Comparison of ENCODE assay signal across 20 cellular contexts in genomic region chr15:40090774-40091455, GRCh38. TPM values are rescaled to one million over a fixed set of nuclear protein-coding genes. Genes with fewer than 3 reads are reported as not detected.
A peak's percentile ranks its signal among the peaks of the same experiment; 100 is the strongest.
DNase-seq lines count a peak whose midpoint lies in the region; ATAC-seq, FAIRE-seq and TF ChIP-seq lines count a peak whose summit lies in the region.
"Had no signal": no experiment of that assay in that cellular context is flagged by ENCODE, and none has a peak within 500 bp of the region (broad histone marks: within the 10 kb centered on the region; RNA-seq: fewer than 3 reads in every experiment).

No MANE protein-coding gene starts in this region.

- 92% methylated on average over 14 of the region's 14 CpGs; no CpG with 5 or more reads in 1 of the 2 experiments for WGBS in H1 (ENCODE audit: extremely low coverage in 1 of 2, insufficient coverage in 1 of 2, insufficient read length in 1 of 2, insufficient replicate concordance in 2 of 2, low coverage in 1 of 2, low lambda C conversion rate in 2 of 2, missing lambda C conversion rate in 1 of 2), 2 experiments

- TF ChIP-seq POLR2A in H1 (IDR thresholded peaks at IDR 0.05; ENCODE audit: control extremely low read depth in 1 of 2, low read depth in 2 of 2, low read length in 2 of 2), result no peak

- H3K79me2 ChIP-seq in H1 (ENCODE audit: control insufficient read depth in 1 of 2, insufficient read depth in 2 of 2, low read length in 2 of 2) (no peaks in the 10 kb centered on the region), neural progenitor cell (ENCODE audit: low read depth) (no peaks in the 10 kb centered on the region)

- no peak overlapping the region for H4K8ac ChIP-seq in H1 (ENCODE audit: extremely low read depth, insufficient read depth, low read length)

- FAIRE-seq in H1 (lab: Jason Lieb, UNC), result no peak
- FAIRE-seq: G401.6, keratinocyte had no signal

- H3K9me3 Mint-ChIP-seq in neural progenitor cell, result no peaks in the 10 kb centered on the region
- H3K9me3 Mint-ChIP-seq in activated CD4-positive, alpha-beta T cell treated with anti-CD3 and anti-CD28 coated beads, Interleukin-2, amount 10 ng/mL, durations not matched to agents 7 days and 5 days, result no peaks in the 10 kb centered on the region
- H3K9me3 Mint-ChIP-seq: central memory CD8-positive, alpha-beta T cell had no signal

- H3K14ac ChIP-seq in H1 (ENCODE audit: insufficient read length), result no peak overlapping the region

- POLR2A ChIA-PET in H1 (lab: Charles Lee; ENCODE audit: partially characterized antibody), result interaction anchor here (0.9 to 5.2 kb wide), 5 partner anchors 8 to 51 kb away, joined by 3 to 28 read pairs (median 4); partner anchors contain the start of genes BMF and SRP14
- POLR2A ChIA-PET in activated CD4-positive, alpha-beta T cell treated with anti-CD3 and anti-CD28 coated beads, Interleukin-2, amount 10 ng/mL, durations not matched to agents 7 days and 5 days (lab: Charles Lee), result no interaction called here

- H3K4me1 Mint-ChIP-seq in neural progenitor cell, result peaks cover 99% of the 10 kb centered on the region
- peaks cover 31% of the 10 kb centered on the region for H3K4me1 Mint-ChIP-seq in activated CD4-positive, alpha-beta T cell treated with anti-CD3 and anti-CD28 coated beads, Interleukin-2, amount 10 ng/mL, durations not matched to agents 7 days and 5 days

- peak overlapping the region; percentile 20 for H4K91ac ChIP-seq in H1 (replicated peaks; ENCODE audit: insufficient read length, low read length)

- H2BK120ac ChIP-seq in H1 (replicated peaks; ENCODE audit: low read depth, low read length), result no peak overlapping the region

- H3K4me3 ChIP-seq in left ventricle myocardium inferior (no peak overlapping the region), H1 (ENCODE audit: extremely low read depth in 1 of 4, insufficient read depth in 2 of 4, low read depth in 3 of 4, low read length in 4 of 4) (no peak overlapping the region), neural progenitor cell (no peak overlapping the region)

- peaks cover 0 to 2% of the 10 kb centered on the region in 2 experiments for H4K20me1 ChIP-seq in H1 (replicated peaks in 1 of 2; ENCODE audit: control insufficient read depth in 1 of 2, insufficient read depth in 2 of 2, low read length in 2 of 2)
- H4K20me1 ChIP-seq in neural progenitor cell (ENCODE audit: low read depth), result peaks cover 78% of the 10 kb centered on the region

- no peak overlapping the region for H2AK5ac ChIP-seq in H1 (ENCODE audit: low read depth, low read length)

- DNase-seq in left ventricle myocardium inferior (no peak), Right ventricle myocardium inferior (ENCODE audit: missing footprints) (no peak), H1 (ENCODE audit: low read depth in 1 of 2, low spot score in 2 of 2) (no peak), neural progenitor cell (ENCODE audit: low spot score) (no peak), NOMO-1 (lab: John Stamatoyannopoulos, UW; ENCODE audit: unreplicated experiment in 2 of 2) (no peak), NCI-H2227 (lab: John Stamatoyannopoulos, UW; ENCODE audit: unreplicated experiment) (no peak)
- no peak for DNase-seq in activated CD4-positive, alpha-beta T cell treated with anti-CD3 and anti-CD28 coated beads, Interleukin-2, amount 10 ng/mL, durations not matched to agents 7 days and 5 days
- DNase-seq: activated CD4-positive, alpha-beta T cell treated with anti-CD3 and anti-CD28 coated beads, Interleukin-2, amount 50 U/mL, for 4 hours; activated gamma-delta T cell treated with Interleukin-2 at 50 U/mL for 16 hours; foreskin melanocyte; KBM-7; NCI-H1694 treated with DMSO at 0.1 percent for 48 hours; NCI-H748 treated with DMSO at 0.1 percent for 48 hours; SIG-M5; stimulated activated CD4-positive, alpha-beta T cell treated with anti-CD3 and anti-CD28 coated beads, Interleukin-4, amount 100 ng/mL, for 4 hours; T-helper 2 cell had no signal

- H3K36me3 ChIP-seq in left ventricle myocardium inferior, result peaks cover 6% of the 10 kb centered on the region
- H3K36me3 ChIP-seq in H1 (ENCODE audit: control insufficient read depth in 2 of 4, insufficient read depth in 4 of 4, low read length in 3 of 4), result peaks cover 0 to 13% (median 0%) of the 10 kb centered on the region in 4 experiments; a peak in 2 of 8 replicates
- no peaks in the 10 kb centered on the region for H3K36me3 ChIP-seq in neural progenitor cell

- H3K27me3 ChIP-seq in left ventricle myocardium inferior (ENCODE audit: low read depth) (no peaks in the 10 kb centered on the region), H1 (replicated peaks in 1 of 4; ENCODE audit: control insufficient read depth in 3 of 4, extremely low read depth in 1 of 4, insufficient read depth in 3 of 4, low read length in 3 of 4) (no peaks in the 10 kb centered on the region), neural progenitor cell (peaks cover 40% of the 10 kb centered on the region)

- TF ChIP-seq RAD21 in H1 (IDR thresholded peaks at IDR 0.05 in 1 of 2, conservative IDR thresholded peaks at IDR 0.05 in 1 of 2; ENCODE audit: low read depth in 2 of 2, low read length in 2 of 2), result no peak

- H3K27ac Mint-ChIP-seq in neural progenitor cell, result peak overlapping the region; percentile 91
- H3K27ac Mint-ChIP-seq in activated CD4-positive, alpha-beta T cell treated with anti-CD3 and anti-CD28 coated beads, Interleukin-2, amount 10 ng/mL, durations not matched to agents 7 days and 5 days, result no peak overlapping the region

- no peak overlapping the region for H3K9ac ChIP-seq in H1 (replicated peaks in 1 of 4; ENCODE audit: extremely low read depth in 1 of 4, low read depth in 3 of 4, low read length in 3 of 4)
- no peak overlapping the region for H3K9ac ChIP-seq in neural progenitor cell

- H3K4ac ChIP-seq in H1 (replicated peaks; ENCODE audit: insufficient read length, low read depth, low read length), result no peak overlapping the region

- H3K27me3 Mint-ChIP-seq in neural progenitor cell (ENCODE audit: insufficient read depth, low read depth), result peaks cover 15% of the 10 kb centered on the region
- H3K27me3 Mint-ChIP-seq in activated CD4-positive, alpha-beta T cell treated with anti-CD3 and anti-CD28 coated beads, Interleukin-2, amount 10 ng/mL, durations not matched to agents 7 days and 5 days, result no peaks in the 10 kb centered on the region
- H3K27me3 Mint-ChIP-seq: central memory CD8-positive, alpha-beta T cell had no signal

- H3K56ac ChIP-seq in H1 (replicated peaks; ENCODE audit: insufficient read length, low read depth, low read length), result no peak overlapping the region

- peak overlapping the region; percentile 9; the same call in 1 of the 2 replicates for H3K18ac ChIP-seq in H1 (ENCODE audit: extremely low read depth, low read length)

- no peak overlapping the region for H2BK15ac ChIP-seq in H1 (ENCODE audit: low read length)

- CTCF ChIA-PET in H1 (lab: Charles Lee; ENCODE audit: partially characterized antibody), result interaction anchor here (1.0 to 21.4 kb wide), 9 partner anchors 10 to 68 kb away, joined by 3 to 312 read pairs (median 4); partner anchors contain the start of gene BMF
- CTCF ChIA-PET in activated CD4-positive, alpha-beta T cell treated with anti-CD3 and anti-CD28 coated beads, Interleukin-2, amount 10 ng/mL, durations not matched to agents 7 days and 5 days (lab: Charles Lee), result interaction anchor here (1.0 to 23.5 kb wide), 2 partner anchors 9 to 20 kb away, joined by 3 to 305 read pairs; partner anchors contain the start of gene BMF

- 0 out of 2 replicates have a peak overlapping the region, but pooled peaks have one; percentile 13 for H2BK20ac ChIP-seq in H1 (ENCODE audit: low read length)

- H3F3A ChIP-seq in neural progenitor cell (ENCODE audit: low read depth), result peaks cover 59% of the 10 kb centered on the region

- TF ChIP-seq CTCF in left ventricle myocardium inferior (IDR thresholded peaks at IDR 0.05; ENCODE audit: borderline replicate concordance) (no peak), H1 (IDR thresholded peaks at IDR 0.05; ENCODE audit: control extremely low read depth in 1 of 3, insufficient read depth in 1 of 3, low read depth in 1 of 3, low read length in 3 of 3) (no peak), neural progenitor cell (IDR thresholded peaks at IDR 0.05) (no peak)

- H3K4me2 ChIP-seq in H1 (ENCODE audit: insufficient read depth in 1 of 2, low read depth in 2 of 2, low read length in 2 of 2) (peak overlapping the region in 1 of 2 experiments; percentile 58; a peak in 1 of 4 replicates), neural progenitor cell (peak overlapping the region; percentile 57)

- ATAC-seq in Right ventricle myocardium inferior, result no peak
- no peak for ATAC-seq in GM18511 (IDR thresholded peaks at IDR 0.05; ENCODE audit: unreplicated experiment)

- H2AFZ ChIP-seq in H1 (ENCODE audit: low read length) (no peak overlapping the region), neural progenitor cell (replicated peaks) (no peak overlapping the region)

- H3K27ac ChIP-seq in left ventricle myocardium inferior (replicated peaks), result peak overlapping the region; percentile 86
- H3K27ac ChIP-seq in H1 (ENCODE audit: low read depth, low read length), result no peak overlapping the region
- H3K27ac ChIP-seq in neural progenitor cell, result no peak overlapping the region

- H3K9me3 ChIP-seq in left ventricle myocardium inferior (replicated peaks), result no peaks in the 10 kb centered on the region
- H3K9me3 ChIP-seq in H1 (ENCODE audit: insufficient read depth in 2 of 2, low read depth in 1 of 2, low read length in 1 of 2), result no peaks in the 10 kb centered on the region
- H3K9me3 ChIP-seq in neural progenitor cell (ENCODE audit: low read depth), result no peaks in the 10 kb centered on the region

- intact Hi-C loops in left ventricle myocardium inferior (cut with micrococcal nuclease), result no loop called here
- intact Hi-C loops in Right ventricle myocardium inferior (cut with DNase I), result no loop called here

- H3K4me1 ChIP-seq in left ventricle myocardium inferior, result peaks cover 80% of the 10 kb centered on the region
- H3K4me1 ChIP-seq in H1 (replicated peaks in 1 of 4; ENCODE audit: control insufficient read depth in 3 of 4, insufficient read depth in 4 of 4, low read length in 3 of 4), result peaks cover 18 to 62% (median 47%) of the 10 kb centered on the region in 4 experiments
- peaks cover 67% of the 10 kb centered on the region for H3K4me1 ChIP-seq in neural progenitor cell

- no peak for TF ChIP-seq EP300 in H1 (IDR thresholded peaks at IDR 0.05; ENCODE audit: borderline replicate concordance in 1 of 2, low read depth in 2 of 2, low read length in 2 of 2)

- H3K36me3 Mint-ChIP-seq in neural progenitor cell, result peaks cover 23% of the 10 kb centered on the region
- peaks cover 6% of the 10 kb centered on the region for H3K36me3 Mint-ChIP-seq in activated CD4-positive, alpha-beta T cell treated with anti-CD3 and anti-CD28 coated beads, Interleukin-2, amount 10 ng/mL, durations not matched to agents 7 days and 5 days (ENCODE audit: low read depth)

- H4K5ac ChIP-seq in H1 (ENCODE audit: insufficient read length, low read depth, low read length), result no peak overlapping the region

- H2BK12ac ChIP-seq in H1 (ENCODE audit: low read depth, low read length), result peak overlapping the region; percentile 55; the same call in 1 of the 2 replicates

- no peaks in the 10 kb centered on the region for H3K79me1 ChIP-seq in H1 (ENCODE audit: low read depth, low read length)

- no peaks in the 10 kb centered on the region; the same call in 1 of the 2 replicates for H3K23me2 ChIP-seq in H1 (ENCODE audit: low read depth, low read length)

- no peak overlapping the region for H3K23ac ChIP-seq in H1 (ENCODE audit: insufficient read length)

- H3K4me3 Mint-ChIP-seq in neural progenitor cell, result peak overlapping the region; percentile 53
- no peak overlapping the region for H3K4me3 Mint-ChIP-seq in activated CD4-positive, alpha-beta T cell treated with anti-CD3 and anti-CD28 coated beads, Interleukin-2, amount 10 ng/mL, durations not matched to agents 7 days and 5 days
- H3K4me3 Mint-ChIP-seq: central memory CD8-positive, alpha-beta T cell had no signal

- no peak overlapping the region; the same call in 1 of the 2 replicates for H2BK5ac ChIP-seq in H1 (ENCODE audit: low read depth, low read length)

RNA-seq across cellular contexts. Expression of gene BMF, which starts 17.8 kb away (rescaled TPM):
- total RNA-seq in left ventricle myocardium inferior (3.1 TPM), Right ventricle myocardium inferior (3.2 TPM), neural progenitor cell (ENCODE audit: low replicate concordance) (8.0 and 12.1 TPM in 2 replicates)
- total RNA-seq in H1 (2021; fragmentation: NEBNext Ultra II Directional; extraction: Animal tissue kit (Norgen Biotek cat#: 25700)), result 24.2 and 30.9 TPM in 2 replicates
- 21.2 and 29.0 TPM in 2 replicates for polyA plus RNA-seq in H1 (2011; rRNA removed)
- 23.4 TPM for polyA plus RNA-seq in H1 (2011; cell fraction: cytosol; rRNA removed)
- 28.4 TPM for polyA plus RNA-seq in H1 (2011; cell fraction: nucleus; rRNA removed)
- polyA plus RNA-seq in H1 (2012, experiment 1 of 2), result 20.6 to 25.4 TPM (median 23.4 TPM) in 4 replicates
- 20.0 TPM for polyA plus RNA-seq in H1 (2012, experiment 2 of 2)
- 9.5 TPM for polyA plus RNA-seq in H1 (2013, experiment 1 of 2)
- polyA plus RNA-seq in H1 (2013, experiment 2 of 2), result 9.4 TPM
- polyA minus RNA-seq in H1 (2011; rRNA and poly(A)+ RNA removed), result 36.9 and 38.5 TPM in 2 replicates
- 23.9 TPM for polyA minus RNA-seq in H1 (2011; cell fraction: cytosol; rRNA and poly(A)+ RNA removed)
- polyA minus RNA-seq in H1 (2011; cell fraction: nucleus; rRNA and poly(A)+ RNA removed), result 28.7 TPM
- 1 to 10 TPM; 8.5 to 8.6 TPM for total RNA-seq in activated CD4-positive, alpha-beta T cell treated with anti-CD3 and anti-CD28 coated beads, Interleukin-2, amount 10 ng/mL, durations not matched to agents 7 days and 5 days

RNA-seq across cellular contexts. Expression of gene SRP14, which starts 51.9 kb away (rescaled TPM):
- total RNA-seq in left ventricle myocardium inferior, result 240 TPM
- total RNA-seq in Right ventricle myocardium inferior, result 232 TPM
- total RNA-seq in H1 (2021; fragmentation: NEBNext Ultra II Directional; extraction: Animal tissue kit (Norgen Biotek cat#: 25700)), result 180 and 186 TPM in 2 replicates
- 121 and 223 TPM in 2 replicates for polyA plus RNA-seq in H1 (2011; rRNA removed)
- polyA plus RNA-seq in H1 (2011; cell fraction: cytosol; rRNA removed), result 315 TPM
- polyA plus RNA-seq in H1 (2011; cell fraction: nucleus; rRNA removed), result 77.6 TPM
- 220 to 294 TPM (median 265 TPM) in 4 replicates for polyA plus RNA-seq in H1 (2012, experiment 1 of 2)
- 56.5 TPM for polyA plus RNA-seq in H1 (2012, experiment 2 of 2)
- polyA plus RNA-seq in H1 (2013, experiment 1 of 2), result 426 TPM
- polyA plus RNA-seq in H1 (2013, experiment 2 of 2), result 449 TPM
- 60.9 and 61.3 TPM in 2 replicates for polyA minus RNA-seq in H1 (2011; rRNA and poly(A)+ RNA removed)
- polyA minus RNA-seq in H1 (2011; cell fraction: cytosol; rRNA and poly(A)+ RNA removed), result 75.2 TPM
- 50.3 TPM for polyA minus RNA-seq in H1 (2011; cell fraction: nucleus; rRNA and poly(A)+ RNA removed)
- total RNA-seq in neural progenitor cell (ENCODE audit: low replicate concordance), result 250 and 461 TPM in 2 replicates
- 100 to 1,000 TPM; 145 to 150 TPM for total RNA-seq in activated CD4-positive, alpha-beta T cell treated with anti-CD3 and anti-CD28 coated beads, Interleukin-2, amount 10 ng/mL, durations not matched to agents 7 days and 5 days
